Comparison of ENCODE assay signal across 14 cellular contexts in the genomic region with DNA sequence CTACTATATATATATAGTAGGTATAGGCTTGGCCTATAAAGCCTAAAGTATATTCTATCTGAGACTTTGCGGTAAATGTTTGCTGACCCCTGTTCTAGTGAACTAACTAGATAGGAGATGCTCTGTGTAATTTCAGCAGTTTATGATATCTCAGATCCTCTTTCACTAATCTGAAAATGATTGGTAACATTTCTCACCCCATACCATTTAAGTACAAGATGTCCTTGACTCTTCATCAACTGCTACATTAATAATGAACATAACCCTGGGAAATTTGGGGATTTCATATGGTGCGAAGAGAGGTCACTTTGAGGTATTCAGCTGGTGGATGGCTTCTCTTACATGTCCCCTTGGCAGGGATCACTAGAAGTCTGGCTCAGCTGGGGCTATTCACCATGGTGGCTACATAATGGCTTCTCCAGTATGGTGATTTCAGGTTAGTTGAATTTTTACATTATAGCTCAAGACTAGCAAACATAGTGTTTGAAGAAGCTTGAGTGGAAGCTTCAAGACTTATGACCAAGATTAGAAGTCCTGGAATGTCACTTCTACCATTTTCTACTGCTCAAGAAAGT.
DNase-seq lines count a peak whose midpoint lies in the region; ATAC-seq and TF ChIP-seq lines count a peak whose summit lies in the region.
"Had no signal": no experiment of that assay in that cellular context is flagged by ENCODE, and none has a peak within 500 bp of the region (broad histone marks: within the 10 kb centered on the region; RNA-seq: fewer than 3 reads in every experiment).

No MANE protein-coding gene starts in this region.

- H3K27me3 Mint-ChIP-seq in natural killer cell (ENCODE audit: low read depth in 2 of 2): peaks cover 7% of the 10 kb centered on the region in 2 donors

- H3K4me1 Mint-ChIP-seq in natural killer cell: no peaks in the 10 kb centered on the region

- H3K36me3 Mint-ChIP-seq in natural killer cell: no peaks in the 10 kb centered on the region

- TF ChIP-seq CTCF in GM12865 (IDR thresholded peaks at IDR 0.05; ENCODE audit: insufficient read depth, low read depth, low read length, missing control alignments) (no peak), natural killer cell (IDR thresholded peaks at IDR 0.05) (no peak)

- ATAC-seq in GM19395 (IDR thresholded peaks at IDR 0.05; ENCODE audit: unreplicated experiment) (peak; percentile 52), HG02798 (IDR thresholded peaks at IDR 0.05; ENCODE audit: poor library complexity, unreplicated experiment) (peak; percentile 41), HG03460 (IDR thresholded peaks at IDR 0.05; ENCODE audit: unreplicated experiment) (peak; percentile 43), natural killer cell (no peak)
- ATAC-seq: foreskin keratinocyte, right cardiac atrium had no signal

- peak overlapping the region; percentile 21; the same call in 1 of the 2 replicates for H3K4me3 ChIP-seq in GM12865 (ENCODE audit: low read depth, low read length)
- H3K4me3 ChIP-seq: thyroid gland had no signal

- no peaks in the 10 kb centered on the region for H3K9me3 Mint-ChIP-seq in natural killer cell

- no peak overlapping the region for H3K27ac Mint-ChIP-seq in natural killer cell

- intact Hi-C loops in natural killer cell (cut with micrococcal nuclease): no loop called here

- peak; percentile 66 for DNase-seq in GM12865 (ENCODE audit: low read depth)
- no peak for DNase-seq in NCI-H2196 (lab: John Stamatoyannopoulos, UW; ENCODE audit: unreplicated experiment)
- DNase-seq in natural killer cell: no peak
- DNase-seq in NCI-H2171 (lab: John Stamatoyannopoulos, UW): no peak
- no peak for DNase-seq in Kasumi-1 (lab: John Stamatoyannopoulos, UW)
- DNase-seq: ACHN, foreskin keratinocyte, NCI-H526 treated with DMSO at 0.1 percent for 48 hours, right cardiac atrium, SHP77 treated with DMSO at 0.1 percent for 48 hours, thyroid gland had no signal

- H3K4me3 Mint-ChIP-seq in natural killer cell: no peak overlapping the region

Comparison
In these comparisons a context has a peak if more than half of its experiments do, and no peak if none do; other contexts are left out.
1. ATAC-seq: peak in GM19395 (single experiment), HG02798 (single experiment) and HG03460 (single experiment); none in natural killer cell (0 of 3).